Comparison of ENCODE assay signal across 11 cellular contexts in the genomic region with DNA sequence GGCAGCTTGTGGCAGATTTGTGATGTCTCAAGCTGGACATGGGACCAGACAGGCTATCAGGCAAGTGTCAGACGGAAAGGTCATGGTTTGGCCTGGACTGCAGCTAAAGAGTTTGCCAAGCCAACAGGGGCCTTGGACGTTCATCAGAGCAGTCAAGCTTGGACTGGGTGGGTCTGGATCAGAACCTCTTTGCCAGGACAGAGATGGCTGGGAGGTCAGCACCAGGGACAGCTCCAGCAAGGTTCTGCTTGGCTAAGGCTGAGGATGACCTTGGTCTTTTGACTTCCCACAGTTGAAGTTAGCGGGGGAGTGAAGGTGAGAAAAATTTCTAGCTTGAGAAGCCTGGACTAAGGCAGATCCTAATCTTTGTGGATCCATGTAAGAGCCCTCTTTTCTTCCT.
DNase-seq lines count a peak whose midpoint lies in the region; ATAC-seq and TF ChIP-seq lines count a peak whose summit lies in the region.
"Had no signal": no experiment of that assay in that cellular context is flagged by ENCODE, and none has a peak within 500 bp of the region (broad histone marks: within the 10 kb centered on the region; RNA-seq: fewer than 3 reads in every experiment).

No MANE protein-coding gene starts in this region.

- H2BK12ac ChIP-seq in neuronal stem cell (ENCODE audit: low read length) = no peak overlapping the region

- no peak overlapping the region for H3K4me3 ChIP-seq in NB4 (ENCODE audit: low read depth, low read length)
- no peak overlapping the region for H3K4me3 ChIP-seq in choroid plexus epithelial cell (ENCODE audit: low read depth, low read length)
- no peak overlapping the region for H3K4me3 ChIP-seq in neuronal stem cell (ENCODE audit: low read length in 2 of 2)
- no peak overlapping the region for H3K4me3 ChIP-seq in gastroesophageal sphincter
- H3K4me3 ChIP-seq: PC-9, tibial artery had no signal

- no peaks in the 10 kb centered on the region for H3K79me1 ChIP-seq in neuronal stem cell (ENCODE audit: low read depth, low read length)

- no peak overlapping the region for H2AK5ac ChIP-seq in neuronal stem cell (ENCODE audit: low read depth, low read length)

- no peak overlapping the region for H3K14ac ChIP-seq in neuronal stem cell (ENCODE audit: low read length)

- TF ChIP-seq CTCF in NB4 (IDR thresholded peaks at IDR 0.05; ENCODE audit: low read depth, low read length) (no peak), choroid plexus epithelial cell (conservative IDR thresholded peaks at IDR 0.05; ENCODE audit: low read depth, low read length) (no peak), gastroesophageal sphincter (IDR thresholded peaks at IDR 0.05) (no peak)

- no peak overlapping the region for H3K9ac ChIP-seq in neuronal stem cell (ENCODE audit: low read depth, low read length, poor library complexity)

- no peak overlapping the region for H3K4me2 ChIP-seq in neuronal stem cell (ENCODE audit: insufficient read depth, low read length, poor library complexity, severe bottlenecking)
- H3K4me2 ChIP-seq: PC-9 had no signal

- no peak overlapping the region for H2BK120ac ChIP-seq in neuronal stem cell (ENCODE audit: low read depth, low read length)

- H3K18ac ChIP-seq in neuronal stem cell (ENCODE audit: low read length) = no peak overlapping the region

- no CpG with 5 or more reads among the region's 3 CpGs for WGBS in neuronal stem cell (ENCODE audit: extremely low coverage in 2 of 2, insufficient read length in 2 of 2, insufficient replicate concordance in 1 of 2), 2 donors
- 0 to 80% methylated on average over 1 of the region's 3 CpGs for WGBS in gastroesophageal sphincter (ENCODE audit: low coverage in 1 of 2), 2 donors

- H3K23ac ChIP-seq in neuronal stem cell (ENCODE audit: low read depth, low read length, poor library complexity) = no peak overlapping the region

- no peak overlapping the region for H4K91ac ChIP-seq in neuronal stem cell (ENCODE audit: low read depth, low read length, poor library complexity)

- H3K4me1 ChIP-seq in neuronal stem cell (ENCODE audit: control insufficient read depth in 2 of 2, insufficient read depth in 1 of 2, low read depth in 1 of 2, low read length in 2 of 2) (peaks cover 0 to 6% of the 10 kb centered on the region in 2 donors), gastroesophageal sphincter (no peaks in the 10 kb centered on the region)
- H3K4me1 ChIP-seq: tibial artery had no signal

- no peak for ATAC-seq in GM19395 (IDR thresholded peaks at IDR 0.05; ENCODE audit: unreplicated experiment)
- ATAC-seq in GM21423 (IDR thresholded peaks at IDR 0.05; ENCODE audit: unreplicated experiment) = no peak
- no peak for ATAC-seq in gastroesophageal sphincter

- peak; percentile 17 to 32 for DNase-seq in activated T-cell treated with anti-CD3 and anti-CD28 coated beads, Interleukin-2, amount 50 U/mL, for 48 hours
- DNase-seq in activated T-cell treated with anti-CD3 and anti-CD28 coated beads for 4 hours (no peak), NB4 (ENCODE audit: low read depth) (peak; percentile 27), choroid plexus epithelial cell (ENCODE audit: low read depth) (peak; percentile 4), neuronal stem cell (ENCODE audit: low spot score) (peak; percentile 46)
- DNase-seq: immature natural killer cell, tibial artery had no signal

- no peaks in the 10 kb centered on the region for H3K9me3 ChIP-seq in neuronal stem cell (replicated peaks in 1 of 2; ENCODE audit: control insufficient read depth in 2 of 2, insufficient read depth in 1 of 2, low read depth in 1 of 2, low read length in 2 of 2)
- no peaks in the 10 kb centered on the region for H3K9me3 ChIP-seq in gastroesophageal sphincter
- H3K9me3 ChIP-seq: tibial artery had no signal

- H4K8ac ChIP-seq in neuronal stem cell (ENCODE audit: low read depth, low read length) = no peak overlapping the region

- no peaks in the 10 kb centered on the region for H3K36me3 ChIP-seq in neuronal stem cell (replicated peaks in 1 of 2; ENCODE audit: control insufficient read depth in 2 of 2, insufficient read depth in 2 of 2, low read length in 2 of 2)
- H3K36me3 ChIP-seq in gastroesophageal sphincter = no peaks in the 10 kb centered on the region
- H3K36me3 ChIP-seq: tibial artery had no signal

- no peak overlapping the region for H3K27ac ChIP-seq in neuronal stem cell (replicated peaks; ENCODE audit: low read length)
- no peak overlapping the region for H3K27ac ChIP-seq in gastroesophageal sphincter
- H3K27ac ChIP-seq: PC-9, tibial artery had no signal

- H3K4ac ChIP-seq in neuronal stem cell (ENCODE audit: low read length) = no peak overlapping the region

- H2BK15ac ChIP-seq in neuronal stem cell (ENCODE audit: low read length) = no peak overlapping the region

- TF ChIP-seq POLR2A in NB4 (IDR thresholded peaks at IDR 0.05; ENCODE audit: extremely low read depth, insufficient read length) (no peak), gastroesophageal sphincter (IDR thresholded peaks at IDR 0.05) (no peak)

- no peak overlapping the region for H2BK5ac ChIP-seq in neuronal stem cell (ENCODE audit: low read length)

- H2AFZ ChIP-seq in neuronal stem cell (ENCODE audit: low read length) = no peak overlapping the region
- H2AFZ ChIP-seq: PC-9 had no signal

- peaks cover 0 to 3% (median 0%) of the 10 kb centered on the region in 3 experiments for H3K27me3 ChIP-seq in neuronal stem cell (ENCODE audit: control insufficient read depth in 3 of 3, insufficient read depth in 3 of 3, low read depth in 1 of 3, low read length in 3 of 3)
- H3K27me3 ChIP-seq in gastroesophageal sphincter = peaks cover 55% of the 10 kb centered on the region

- no peak for TF ChIP-seq EP300 in gastroesophageal sphincter (IDR thresholded peaks at IDR 0.05)
